ENCODE assay signal across 8 cellular contexts in genomic region chr19:30696514-30696913, GRCh38.
DNase-seq lines count a peak whose midpoint lies in the region; ATAC-seq and TF ChIP-seq lines count a peak whose summit lies in the region.
"Had no signal": no experiment of that assay in that cellular context is flagged by ENCODE, and none has a peak within 500 bp of the region (broad histone marks: within the 10 kb centered on the region; RNA-seq: fewer than 3 reads in every experiment).

No MANE protein-coding gene starts in this region.

- H4K20me1 ChIP-seq in osteoblast (ENCODE audit: insufficient read depth, low read length) = no peaks in the 10 kb centered on the region

- no peaks in the 10 kb centered on the region for H3K4me1 ChIP-seq in osteoblast (ENCODE audit: insufficient read depth, low read length)

- H3K27ac ChIP-seq in osteoblast (ENCODE audit: low read depth, low read length) = no peak overlapping the region

- no peaks in the 10 kb centered on the region for H3K9me3 ChIP-seq in osteoblast (ENCODE audit: low read depth, low read length)

- DNase-seq in GM12865 (ENCODE audit: low read depth) (peak; percentile 41), NCI-H526 (lab: John Stamatoyannopoulos, UW) (peak; percentile 64 to 80), epithelial cell of proximal tubule (ENCODE audit: low read depth) (no peak), osteoblast (ENCODE audit: insufficient read length, low spot score, missing footprints) (no peak), DMS153 (lab: John Stamatoyannopoulos, UW) (no peak), NCI-H2081 treated with DMSO at 0.1 percent for 48 hours (lab: John Stamatoyannopoulos, UW) (no peak)
- DNase-seq: cerebellar nuclear complex had no signal

- H3K4me3 ChIP-seq in GM12865 (ENCODE audit: low read depth, low read length) (no peak overlapping the region), epithelial cell of proximal tubule (ENCODE audit: low read depth, low read length) (no peak overlapping the region), osteoblast (ENCODE audit: insufficient read depth, low read length) (no peak overlapping the region)

- no peak for ATAC-seq in HG03175 (IDR thresholded peaks at IDR 0.05; ENCODE audit: unreplicated experiment)

- no peak overlapping the region for H2AFZ ChIP-seq in osteoblast (ENCODE audit: low read length)

- H3K27me3 ChIP-seq in osteoblast (ENCODE audit: insufficient read depth, low read length) = peaks cover 12% of the 10 kb centered on the region

- no peak overlapping the region for H3K4me2 ChIP-seq in osteoblast (ENCODE audit: insufficient read depth, low read length)

- H3K79me2 ChIP-seq in osteoblast (ENCODE audit: insufficient read depth, low read length) = no peaks in the 10 kb centered on the region

- H3K36me3 ChIP-seq in osteoblast (ENCODE audit: insufficient read depth, low read length) = no peaks in the 10 kb centered on the region

- TF ChIP-seq CTCF in GM12865 (IDR thresholded peaks at IDR 0.05; ENCODE audit: insufficient read depth, low read depth, low read length, missing control alignments) (peak; percentile 26), epithelial cell of proximal tubule (conservative IDR thresholded peaks at IDR 0.05; ENCODE audit: low read depth, low read length) (peak; percentile 37), osteoblast (IDR thresholded peaks at IDR 0.05; ENCODE audit: extremely low read depth, low read depth, low read length) (peak; percentile 25)

Comparison
In these comparisons a context has a peak if more than half of its experiments do, and no peak if none do; other contexts are left out.
1. DNase-seq: peak in GM12865 (single experiment) and NCI-H526 (2 of 2); none in epithelial cell of proximal tubule (single experiment), osteoblast (single experiment), DMS153 (single experiment) and NCI-H2081 treated with DMSO at 0.1 percent for 48 hours (single experiment).
2. Peak in every context shown above with its lines, with median percentiles within 50 percentile points of each other: CTCF ChIP-seq.